In the genomic region with DNA sequence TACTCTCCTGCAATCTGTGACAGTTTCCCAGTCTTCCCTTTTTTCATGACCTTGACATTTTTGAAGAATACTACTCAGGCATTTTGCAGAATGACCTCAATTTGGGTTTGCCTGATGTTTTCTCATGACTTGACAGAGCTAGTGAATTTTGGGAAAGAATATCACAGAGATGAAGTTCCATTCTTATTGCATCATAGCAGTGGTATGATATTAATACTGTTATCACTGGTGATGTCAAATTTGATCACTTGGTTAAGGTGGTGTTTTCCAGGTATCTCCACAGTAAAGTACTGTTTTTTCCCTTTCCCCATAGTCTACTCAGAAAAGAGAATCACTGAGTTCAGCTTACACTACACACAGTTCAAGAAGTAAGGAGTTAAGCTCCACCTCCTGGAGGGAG, we compare ENCODE assay signal across 24 cellular contexts.
"Had no signal": no experiment of that assay in that cellular context is flagged by ENCODE, and none has a peak within 500 bp of the region (broad histone marks: within the 10 kb centered on the region; RNA-seq: fewer than 3 reads in every experiment).

No MANE protein-coding gene starts in this region.

- H3K36me3 ChIP-seq: esophagus squamous epithelium, gastrocnemius medialis, heart right ventricle, left lung, lower lobe of right lung had no signal

- ATAC-seq: gastrocnemius medialis, heart right ventricle, left cardiac atrium, left lung, left ventricle myocardium superior, lower lobe of right lung, mucosa of descending colon had no signal

- H3K27me3 ChIP-seq: dorsolateral prefrontal cortex, esophagus squamous epithelium, gastrocnemius medialis had no signal

- H3K4me3 ChIP-seq: coronary artery, dorsolateral prefrontal cortex, esophagus squamous epithelium, gastrocnemius medialis, heart right ventricle, left lung, lower lobe of right lung, mucosa of descending colon had no signal

- H3K27ac Mint-ChIP-seq: mesothelial cell of epicardium had no signal

- H3K36me3 Mint-ChIP-seq: mesothelial cell of epicardium, naive B cell had no signal

- FAIRE-seq: endothelial cell of umbilical vein, islet of Langerhans, keratinocyte had no signal

- DNase-seq: dermis blood vessel endothelial cell; dorsolateral prefrontal cortex; effector CD4-positive, alpha-beta T cell; effector memory CD4-positive, alpha-beta T cell; esophagus squamous epithelium; foreskin fibroblast; foreskin melanocyte; gastrocnemius medialis; glutamatergic neuron; head of caudate nucleus; heart right ventricle; hippocampal formation; left cardiac atrium; left lung; left ventricle myocardium superior; lower lobe of right lung; mesenchymal stem cell; mucosa of descending colon; naive B cell had no signal

- H3K27ac ChIP-seq: coronary artery, dorsolateral prefrontal cortex, gastrocnemius medialis, heart right ventricle, left lung, lower lobe of right lung had no signal

- H3K4me3 Mint-ChIP-seq: mesothelial cell of epicardium, naive B cell had no signal

- H3K4me1 ChIP-seq: gastrocnemius medialis, heart right ventricle, left lung, lower lobe of right lung had no signal

- H3K4me1 Mint-ChIP-seq: naive B cell had no signal

- H3K9me3 ChIP-seq: esophagus squamous epithelium, gastrocnemius medialis, left lung, lower lobe of right lung, mucosa of descending colon had no signal
